Comparison of ENCODE assay signal across 13 cellular contexts in the genomic region with DNA sequence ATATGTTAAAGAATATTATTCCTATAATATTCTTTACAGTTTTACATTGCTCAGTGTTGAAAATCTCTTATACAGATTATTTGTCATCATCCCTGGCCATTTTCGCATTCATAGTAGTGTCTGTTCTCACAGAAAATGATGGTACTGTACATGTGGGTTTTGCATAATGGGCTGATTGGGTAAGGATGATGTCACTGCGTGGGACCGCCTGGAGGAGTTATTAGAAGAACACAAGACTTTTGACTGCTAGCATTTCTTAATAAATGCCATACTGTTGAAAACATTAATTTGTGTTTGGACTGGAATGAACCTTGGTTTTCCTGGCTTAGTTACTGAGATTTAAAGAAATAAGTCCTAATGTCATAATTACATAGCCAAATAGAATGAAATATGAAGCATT. TPM values are rescaled to one million over a fixed set of nuclear protein-coding genes. Genes with fewer than 3 reads are reported as not detected.
DNase-seq lines count a peak whose midpoint lies in the region; ATAC-seq and TF ChIP-seq lines count a peak whose summit lies in the region.
"Had no signal": no experiment of that assay in that cellular context is flagged by ENCODE, and none has a peak within 500 bp of the region (broad histone marks: within the 10 kb centered on the region; RNA-seq: fewer than 3 reads in every experiment).

No MANE protein-coding gene starts in this region.

- H3K36me3 ChIP-seq in SJCRH30 (0 out of 2 replicates have a peak, but pooled peaks cover 3% of the 10 kb centered on the region), trophoblast cell (ENCODE audit: control insufficient read depth in 1 of 2, insufficient read depth in 2 of 2, low read length in 2 of 2) (peaks cover 0 to 1% of the 10 kb centered on the region in 2 experiments)

- no peak overlapping the region for H3K23ac ChIP-seq in trophoblast cell (ENCODE audit: low read length)

- H3K9me3 ChIP-seq in SJCRH30 (replicated peaks) = no peaks in the 10 kb centered on the region
- H3K9me3 ChIP-seq in trophoblast cell (ENCODE audit: insufficient read depth, low read depth, low read length) = no peaks in the 10 kb centered on the region

- no peak for TF ChIP-seq CTCF in fibroblast of the aortic adventitia (IDR thresholded peaks at IDR 0.05; ENCODE audit: insufficient read depth, low read length)

- no peaks in the 10 kb centered on the region for H3K79me1 ChIP-seq in trophoblast cell (ENCODE audit: low read length)

- H4K8ac ChIP-seq in trophoblast cell (ENCODE audit: low read depth, low read length) = no peak overlapping the region

- no peak overlapping the region for H3K14ac ChIP-seq in trophoblast cell (ENCODE audit: low read length)

- H2BK12ac ChIP-seq in trophoblast cell (ENCODE audit: low read length) = no peak overlapping the region

- no peak overlapping the region for H2AFZ ChIP-seq in trophoblast cell (ENCODE audit: insufficient read depth, low read length, poor library complexity)

- no peak overlapping the region for H3K27ac ChIP-seq in SJCRH30
- H3K27ac ChIP-seq in trophoblast cell (ENCODE audit: low read depth, low read length) = no peak overlapping the region

- no peak overlapping the region for H4K91ac ChIP-seq in trophoblast cell (ENCODE audit: low read depth, low read length)

- no peak overlapping the region for H4K12ac ChIP-seq in trophoblast cell (ENCODE audit: low read depth, low read length)

- H3K4me1 ChIP-seq in SJCRH30 (peaks cover 14% of the 10 kb centered on the region; the same call in 1 of the 2 replicates), trophoblast cell (ENCODE audit: control insufficient read depth in 1 of 2, insufficient read depth in 2 of 2, low read length in 2 of 2) (peaks cover 0 to 5% of the 10 kb centered on the region in 2 experiments)

- ATAC-seq in HG03280 (IDR thresholded peaks at IDR 0.05; ENCODE audit: unreplicated experiment) = no peak

- H3K4ac ChIP-seq in trophoblast cell (ENCODE audit: low read depth, low read length) = no peak overlapping the region

- no peak overlapping the region for H3K18ac ChIP-seq in trophoblast cell (ENCODE audit: low read length)

- H3K27me3 ChIP-seq in SJCRH30 = no peaks in the 10 kb centered on the region
- no peaks in the 10 kb centered on the region for H3K27me3 ChIP-seq in trophoblast cell (ENCODE audit: insufficient read depth, low read length)

- H3K4me3 ChIP-seq in SJCRH30 (no peak overlapping the region), fibroblast of the aortic adventitia (ENCODE audit: low read depth, low read length) (no peak overlapping the region), trophoblast cell (ENCODE audit: low read depth, low read length) (no peak overlapping the region)

- H3K79me2 ChIP-seq in trophoblast cell (ENCODE audit: control insufficient read depth, insufficient read depth, low read length, poor library complexity) = peaks cover 1% of the 10 kb centered on the region

- H2AK5ac ChIP-seq in trophoblast cell (ENCODE audit: low read length) = no peak overlapping the region

- WGBS in trophoblast cell (ENCODE audit: extremely low coverage, insufficient coverage, insufficient read length) = no CpG with 5 or more reads among the region's 3 CpGs

- no peak overlapping the region for H3K4me2 ChIP-seq in trophoblast cell (ENCODE audit: low read length)

- no peak overlapping the region for H3K9ac ChIP-seq in trophoblast cell (ENCODE audit: low read length)

- no peak overlapping the region for H2BK120ac ChIP-seq in trophoblast cell (ENCODE audit: insufficient read depth, low read length, poor library complexity)

- peak; percentile 65 for DNase-seq in Ammon's horn (ENCODE audit: low spot score)
- DNase-seq in SJCRH30 = peak; percentile 9 to 23
- peak; percentile 89 for DNase-seq in fibroblast of the aortic adventitia (ENCODE audit: low read depth)
- DNase-seq in trophoblast cell = peak; percentile 93 to 98
- DNase-seq in SW480 (ENCODE audit: low spot score) = no peak
- no peak for DNase-seq in activated CD4-positive, alpha-beta T cell treated with anti-CD3 and anti-CD28 coated beads for 1 hour
- no peak for DNase-seq in NCI-H1105 (lab: John Stamatoyannopoulos, UW)
- DNase-seq: CD8-positive, alpha-beta memory T cell; dermis blood vessel endothelial cell; islet precursor cell; MV-4-11; T-helper 9 cell had no signal

- H2BK5ac ChIP-seq in trophoblast cell (ENCODE audit: low read depth, low read length, poor library complexity) = no peak overlapping the region

RNA-seq across cellular contexts. Expression of a gene that starts 20.3 kb away (rescaled TPM):
- 79.8 and 144 TPM in 2 replicates for total RNA-seq in SJCRH30 (2014; rRNA removed; shearing (Covaris generic))
- 47.3 and 91.1 TPM in 2 replicates for total RNA-seq in fibroblast of the aortic adventitia (ENCODE audit: low replicate concordance)
- 22.8 and 24.3 TPM in 2 replicates for polyA plus RNA-seq in trophoblast cell (2013)

Comparison
In these comparisons a context has a peak if more than half of its experiments do, and no peak if none do; other contexts are left out.
1. DNase-seq: peak in Ammon's horn (single experiment), SJCRH30 (2 of 2), fibroblast of the aortic adventitia (single experiment) and trophoblast cell (2 of 2); none in SW480 (single experiment), activated CD4-positive, alpha-beta T cell treated with anti-CD3 and anti-CD28 coated beads for 1 hour (single experiment) and NCI-H1105 (single experiment).